1 cellular context compared by ENCODE assay signal in the genomic region with DNA sequence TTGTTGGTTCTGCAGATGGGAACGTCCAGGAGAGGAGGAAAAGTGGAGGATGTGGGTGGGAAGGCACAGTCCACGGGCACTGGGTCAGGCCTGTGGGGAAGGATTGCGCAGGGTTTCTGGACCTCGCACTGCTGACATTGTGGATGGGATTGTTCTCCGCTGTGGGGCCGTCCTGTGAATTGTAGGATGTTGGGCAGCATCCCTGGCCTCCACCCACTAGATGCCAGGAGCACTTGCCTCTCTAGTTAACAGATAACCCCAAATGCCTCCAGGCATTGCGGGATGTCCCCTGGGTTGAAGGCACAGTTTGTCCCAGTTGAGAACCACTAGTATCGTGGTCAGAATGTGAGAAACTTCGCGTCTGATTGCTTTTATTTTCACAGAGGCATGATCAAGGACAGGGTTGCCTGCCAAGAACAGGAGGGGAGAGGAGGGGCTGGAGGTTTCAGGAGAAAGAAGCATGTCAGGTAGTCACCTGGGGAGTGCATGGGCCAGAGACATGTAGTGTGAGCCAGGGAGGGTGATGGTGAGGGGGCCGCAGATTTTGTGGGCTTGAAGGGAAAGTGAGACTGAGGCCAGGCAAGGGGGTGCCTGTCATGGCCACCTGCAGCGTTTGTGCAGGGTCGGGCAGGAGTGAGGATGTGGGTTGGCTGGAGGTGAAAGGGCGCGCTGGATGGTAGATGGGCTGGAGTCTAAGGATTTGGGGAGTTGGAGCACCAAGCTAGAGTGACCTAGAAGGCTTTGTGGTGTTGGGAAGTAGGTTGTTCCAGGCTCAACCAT.
TF ChIP-seq lines count a peak whose summit lies in the region.

No MANE protein-coding gene starts in this region.

TF ChIP-seq in A549, 52 proteins besides CTCF, POLR2A, EP300 and RAD21:
- 0 out of 2 replicates have a peak, but pooled peaks have one; percentile 44 for TF ChIP-seq POLR2AphosphoS2 (conservative IDR thresholded peaks at IDR 0.05; ENCODE audit: low read length)
- TF ChIP-seq, protein P1, sequence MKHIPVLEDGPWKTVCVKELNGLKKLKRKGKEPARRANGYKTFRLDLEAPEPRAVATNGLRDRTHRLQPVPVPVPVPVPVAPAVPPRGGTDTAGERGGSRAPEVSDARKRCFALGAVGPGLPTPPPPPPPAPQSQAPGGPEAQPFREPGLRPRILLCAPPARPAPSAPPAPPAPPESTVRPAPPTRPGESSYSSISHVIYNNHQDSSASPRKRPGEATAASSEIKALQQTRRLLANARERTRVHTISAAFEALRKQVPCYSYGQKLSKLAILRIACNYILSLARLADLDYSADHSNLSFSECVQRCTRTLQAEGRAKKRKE (CRISPR knock-in tag; IDR thresholded peaks at IDR 0.05; ENCODE audit: low read depth): no peak
